13 cellular contexts compared by ENCODE assay signal in the genomic region with DNA sequence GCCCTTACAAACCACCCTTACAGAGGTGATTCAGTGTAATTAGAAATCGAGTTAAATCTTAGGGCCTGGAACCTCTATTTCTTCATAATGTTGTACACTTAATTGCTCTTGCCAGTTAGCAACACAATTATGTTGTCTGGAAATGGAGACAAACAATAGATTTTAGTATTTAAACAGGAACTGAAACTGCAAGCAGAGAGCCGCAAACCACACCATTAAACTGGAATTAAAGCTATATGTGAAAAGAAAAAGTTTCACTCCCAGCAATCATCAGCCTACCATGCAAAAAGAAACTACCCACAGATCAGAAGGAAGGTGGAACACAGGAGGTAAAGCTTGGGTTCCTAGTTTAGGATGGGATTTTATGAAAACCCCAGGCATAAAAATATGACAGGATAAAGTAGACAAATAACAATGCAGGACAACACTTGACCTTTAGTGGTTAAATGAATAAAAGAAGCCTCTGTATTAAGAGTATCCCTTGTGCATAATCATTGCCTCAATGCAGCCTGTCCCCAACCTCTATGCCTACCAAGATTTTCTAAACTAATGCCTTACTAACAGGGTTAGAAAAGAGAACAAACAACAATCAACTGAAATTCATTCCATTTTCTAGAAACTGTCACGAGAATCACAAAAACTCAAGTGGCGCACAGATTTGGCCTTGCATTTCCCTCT.
DNase-seq lines count a peak whose midpoint lies in the region; ATAC-seq lines count a peak whose summit lies in the region.
"Had no signal": no experiment of that assay in that cellular context is flagged by ENCODE, and none has a peak within 500 bp of the region (broad histone marks: within the 10 kb centered on the region; RNA-seq: fewer than 3 reads in every experiment).

No MANE protein-coding gene starts in this region.

- DNase-seq in SIG-M5 treated with dmso at 0.1 percent for 504 hours (lab: John Stamatoyannopoulos, UW; ENCODE audit: unreplicated experiment) (peak; percentile 65), NCI-H1105 (lab: John Stamatoyannopoulos, UW) (no peak), NCI-H526 (lab: John Stamatoyannopoulos, UW) (no peak)
- DNase-seq in activated effector memory CD4-positive, alpha-beta T cell treated with anti-CD3 and anti-CD28 coated beads, Interleukin-2, amount 50 U/mL, for 16 hours: no peak
- no peak for DNase-seq in stimulated activated CD4-positive, alpha-beta T cell treated with anti-CD3 and anti-CD28 coated beads, Interleukin-15, amount 100 ng/mL, for 24 hours
- DNase-seq: activated CD8-positive, alpha-beta T cell treated with anti-CD3 and anti-CD28 coated beads for 36 hours; esophagus squamous epithelium; left colon; NCI-H1417 treated with DMSO at 0.1 percent for 48 hours; SJCRH30 had no signal

- peak; percentile 91 for ATAC-seq in GM18511 (IDR thresholded peaks at IDR 0.05; ENCODE audit: unreplicated experiment)
- peak; percentile 99 for ATAC-seq in GM21528 (IDR thresholded peaks at IDR 0.05; ENCODE audit: low FRiP score, unreplicated experiment)
- ATAC-seq in HG03139 (IDR thresholded peaks at IDR 0.05; ENCODE audit: unreplicated experiment): peak; percentile 95
- ATAC-seq: activated CD8-positive, alpha-beta T cell treated with anti-CD3 and anti-CD28 coated beads for 36 hours; left colon had no signal
